ENCODE assay signal across 9 cellular contexts in genomic region chr9:36192196-36192595, GRCh38. TPM values are rescaled to one million over a fixed set of nuclear protein-coding genes. Genes with fewer than 3 reads are reported as not detected.
DNase-seq lines count a peak whose midpoint lies in the region; ATAC-seq and TF ChIP-seq lines count a peak whose summit lies in the region.
"Had no signal": no experiment of that assay in that cellular context is flagged by ENCODE, and none has a peak within 500 bp of the region (broad histone marks: within the 10 kb centered on the region; RNA-seq: fewer than 3 reads in every experiment).

No MANE protein-coding gene starts in this region.

- no peaks in the 10 kb centered on the region for H3K27me3 ChIP-seq in tibial artery

- no peak overlapping the region for H3K27ac ChIP-seq in tibial artery

- no peaks in the 10 kb centered on the region for H3K9me3 Mint-ChIP-seq in activated T-cell treated with anti-CD3 and anti-CD28 coated beads, Interleukin-2, amount 50 U/mL, for 24 hours
- no peaks in the 10 kb centered on the region for H3K9me3 Mint-ChIP-seq in activated T-helper 2 cell treated with anti-CD3 and anti-CD28 coated beads, Interferon-gamma antibody, Interleukin-2, Interleukin-4, amounts not matched to agents 10 μg/mL and 5 μg/mL and 100 μg/mL, durations not matched to agents 14 hours and 24 hours and 36 hours

- peak overlapping the region; percentile 96 for H3K4me3 Mint-ChIP-seq in activated T-cell treated with anti-CD3 and anti-CD28 coated beads, Interleukin-2, amount 50 U/mL, for 24 hours
- H3K4me3 Mint-ChIP-seq in activated T-helper 2 cell treated with anti-CD3 and anti-CD28 coated beads, Interferon-gamma antibody, Interleukin-2, Interleukin-4, amounts not matched to agents 10 μg/mL and 5 μg/mL and 100 μg/mL, durations not matched to agents 14 hours and 24 hours and 36 hours (ENCODE audit: low read depth), result peak overlapping the region; percentile 98

- no peak for DNase-seq in activated T-cell treated with anti-CD3 and anti-CD28 coated beads, Interleukin-2, amount 50 U/mL, for 24 hours
- no peak for DNase-seq in activated T-cell treated with anti-CD3 and anti-CD28 coated beads, Interleukin-2, amount 50 U/mL, for 48 hours
- no peak for DNase-seq in activated T-helper 2 cell treated with anti-CD3 and anti-CD28 coated beads, Interferon-gamma antibody, Interleukin-2, Interleukin-4, amounts not matched to agents 10 μg/mL and 5 μg/mL and 100 μg/mL, durations not matched to agents 14 hours and 24 hours and 36 hours (ENCODE audit: low spot score)
- DNase-seq in kidney tubule cell (ENCODE audit: low spot score) (peak; percentile 56), tibial artery (no peak)
- DNase-seq: NCI-H524 treated with DMSO at 0.1 percent for 48 hours had no signal

- no peaks in the 10 kb centered on the region for H3K9me3 ChIP-seq in tibial artery

- peaks cover 0 to under 1% (median 0%) of the 10 kb centered on the region in 3 donors for H3K36me3 ChIP-seq in tibial artery

- peaks cover 58% of the 10 kb centered on the region for H3K36me3 Mint-ChIP-seq in activated T-cell treated with anti-CD3 and anti-CD28 coated beads, Interleukin-2, amount 50 U/mL, for 24 hours (ENCODE audit: low read depth)
- H3K36me3 Mint-ChIP-seq in activated T-helper 2 cell treated with anti-CD3 and anti-CD28 coated beads, Interferon-gamma antibody, Interleukin-2, Interleukin-4, amounts not matched to agents 10 μg/mL and 5 μg/mL and 100 μg/mL, durations not matched to agents 14 hours and 24 hours and 36 hours (ENCODE audit: low read depth), result peaks cover 41% of the 10 kb centered on the region

- intact Hi-C loops in activated T-helper 2 cell treated with anti-CD3 and anti-CD28 coated beads, Interferon-gamma antibody, Interleukin-2, Interleukin-4, amounts not matched to agents 10 μg/mL and 5 μg/mL and 100 μg/mL, durations not matched to agents 14 hours and 24 hours and 36 hours (cut with micrococcal nuclease), result no loop called here
- intact Hi-C loops in tibial artery (cut with DNase I; ENCODE audit: low total_unique reads), result no loop called here

- ATAC-seq in HG03135 (IDR thresholded peaks at IDR 0.05; ENCODE audit: unreplicated experiment) (no peak), HG03095 (IDR thresholded peaks at IDR 0.05; ENCODE audit: unreplicated experiment) (no peak), HG02763 (IDR thresholded peaks at IDR 0.05; ENCODE audit: unreplicated experiment) (no peak)

- peak overlapping the region; percentile 92 to 93 for H3K4me3 ChIP-seq in tibial artery

- TF ChIP-seq CTCF in tibial artery (IDR thresholded peaks at IDR 0.05), result no peak

- peaks cover 53% of the 10 kb centered on the region for H3K4me1 Mint-ChIP-seq in activated T-cell treated with anti-CD3 and anti-CD28 coated beads, Interleukin-2, amount 50 U/mL, for 24 hours (ENCODE audit: low read depth)
- peaks cover 47% of the 10 kb centered on the region for H3K4me1 Mint-ChIP-seq in activated T-helper 2 cell treated with anti-CD3 and anti-CD28 coated beads, Interferon-gamma antibody, Interleukin-2, Interleukin-4, amounts not matched to agents 10 μg/mL and 5 μg/mL and 100 μg/mL, durations not matched to agents 14 hours and 24 hours and 36 hours (ENCODE audit: low read depth)

- H3K4me1 ChIP-seq in tibial artery, result peaks cover 0 to 42% (median 30%) of the 10 kb centered on the region in 4 donors

- H3K27ac Mint-ChIP-seq in activated T-cell treated with anti-CD3 and anti-CD28 coated beads, Interleukin-2, amount 50 U/mL, for 24 hours, result peak overlapping the region; percentile 94
- H3K27ac Mint-ChIP-seq in activated T-helper 2 cell treated with anti-CD3 and anti-CD28 coated beads, Interferon-gamma antibody, Interleukin-2, Interleukin-4, amounts not matched to agents 10 μg/mL and 5 μg/mL and 100 μg/mL, durations not matched to agents 14 hours and 24 hours and 36 hours, result no peak overlapping the region

- peaks cover 3% of the 10 kb centered on the region for H3K27me3 Mint-ChIP-seq in activated T-cell treated with anti-CD3 and anti-CD28 coated beads, Interleukin-2, amount 50 U/mL, for 24 hours
- H3K27me3 Mint-ChIP-seq in activated T-helper 2 cell treated with anti-CD3 and anti-CD28 coated beads, Interferon-gamma antibody, Interleukin-2, Interleukin-4, amounts not matched to agents 10 μg/mL and 5 μg/mL and 100 μg/mL, durations not matched to agents 14 hours and 24 hours and 36 hours (ENCODE audit: low read depth), result peaks cover 8% of the 10 kb centered on the region

RNA-seq across cellular contexts. Expression of gene CLTA, which starts 1.5 kb away (rescaled TPM):
- total RNA-seq in activated T-helper 2 cell treated with anti-CD3 and anti-CD28 coated beads, Interferon-gamma antibody, Interleukin-2, Interleukin-4, amounts not matched to agents 10 μg/mL and 5 μg/mL and 100 μg/mL, durations not matched to agents 14 hours and 24 hours and 36 hours, result 160 and 161 TPM in 2 replicates

RNA-seq across cellular contexts. Expression of gene CCIN, which starts 23.0 kb away (rescaled TPM):
- total RNA-seq in activated T-helper 2 cell treated with anti-CD3 and anti-CD28 coated beads, Interferon-gamma antibody, Interleukin-2, Interleukin-4, amounts not matched to agents 10 μg/mL and 5 μg/mL and 100 μg/mL, durations not matched to agents 14 hours and 24 hours and 36 hours, result not detected in 2 replicates

RNA-seq across cellular contexts. Expression of gene GLIPR2, which starts 55.7 kb away (rescaled TPM):
- 28.8 and 30.1 TPM in 2 replicates for total RNA-seq in activated T-helper 2 cell treated with anti-CD3 and anti-CD28 coated beads, Interferon-gamma antibody, Interleukin-2, Interleukin-4, amounts not matched to agents 10 μg/mL and 5 μg/mL and 100 μg/mL, durations not matched to agents 14 hours and 24 hours and 36 hours
